ENCODE assay signal across 20 cellular contexts in the genomic region with DNA sequence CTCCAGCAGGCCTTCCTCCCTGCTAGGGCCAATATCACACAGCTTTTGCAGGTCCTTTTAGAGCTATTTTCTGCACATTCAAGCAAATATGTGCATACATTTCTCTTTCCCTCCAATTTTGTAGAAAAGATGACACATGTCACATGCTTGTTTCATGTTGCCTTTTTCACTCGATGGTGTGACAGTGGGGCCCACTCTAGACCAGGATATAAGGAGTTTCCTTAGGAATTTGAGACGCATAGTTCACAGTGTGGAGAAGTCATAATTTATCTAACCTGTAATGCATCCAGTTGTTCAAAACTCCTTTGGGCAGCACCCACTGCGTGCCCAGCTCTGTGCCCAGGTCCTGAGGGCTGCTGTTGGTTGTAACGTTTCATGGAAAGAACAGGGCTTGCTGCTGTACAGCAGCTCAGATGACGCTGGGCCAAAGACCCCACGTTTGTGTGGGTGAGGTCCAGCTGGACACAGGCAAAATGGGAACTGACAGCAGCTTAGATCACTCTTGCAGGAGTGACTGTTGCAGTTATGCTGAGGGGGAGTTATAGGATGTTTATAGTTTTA. TPM values are rescaled to one million over a fixed set of nuclear protein-coding genes. Genes with fewer than 3 reads are reported as not detected.
DNase-seq lines count a peak whose midpoint lies in the region; ATAC-seq, FAIRE-seq and TF ChIP-seq lines count a peak whose summit lies in the region.
"Had no signal": no experiment of that assay in that cellular context is flagged by ENCODE, and none has a peak within 500 bp of the region (broad histone marks: within the 10 kb centered on the region; RNA-seq: fewer than 3 reads in every experiment).

No MANE protein-coding gene starts in this region.

- no peak overlapping the region for H3K4ac ChIP-seq in H1 (replicated peaks; ENCODE audit: insufficient read length, low read depth, low read length)

- no peak overlapping the region; a peak in 1 of 7 replicates for H3K9ac ChIP-seq in H1 (replicated peaks in 1 of 4; ENCODE audit: extremely low read depth in 1 of 4, low read depth in 3 of 4, low read length in 3 of 4)

- peak overlapping the region; percentile 93 for H3K27ac ChIP-seq in RWPE1
- no peak overlapping the region for H3K27ac ChIP-seq in H1 (ENCODE audit: low read depth, low read length)
- H3K27ac ChIP-seq in thyroid gland = peak overlapping the region; percentile 56 to 77 (median 58)
- H3K27ac ChIP-seq in A673 (ENCODE audit: low read depth, low read length, poor library complexity, severe bottlenecking) = no peak overlapping the region
- H3K27ac ChIP-seq: HL-60 had no signal

- H3K23me2 ChIP-seq in H1 (ENCODE audit: low read depth, low read length) = no peaks in the 10 kb centered on the region

- H3K79me2 ChIP-seq in H1 (ENCODE audit: control insufficient read depth in 1 of 2, insufficient read depth in 2 of 2, low read length in 2 of 2) = no peaks in the 10 kb centered on the region

- H3K4me2 ChIP-seq in H1 (ENCODE audit: insufficient read depth in 1 of 2, low read depth in 2 of 2, low read length in 2 of 2) = no peak overlapping the region

- H3K36me3 Mint-ChIP-seq in nephron progenitor cell (ENCODE audit: low read depth) = peaks cover 21% of the 10 kb centered on the region

- FAIRE-seq in H1 (lab: Jason Lieb, UNC) = no peak
- FAIRE-seq: endothelial cell of umbilical vein, RCC 7860, small intestine had no signal

- H2BK12ac ChIP-seq in H1 (ENCODE audit: low read depth, low read length) = no peak overlapping the region

- H2BK15ac ChIP-seq in H1 (ENCODE audit: low read length) = no peak overlapping the region

- TF ChIP-seq RAD21 in H1 (IDR thresholded peaks at IDR 0.05 in 1 of 2, conservative IDR thresholded peaks at IDR 0.05 in 1 of 2; ENCODE audit: low read depth in 2 of 2, low read length in 2 of 2) = no peak

- H4K20me1 ChIP-seq in H1 (replicated peaks in 1 of 2; ENCODE audit: control insufficient read depth in 1 of 2, insufficient read depth in 2 of 2, low read length in 2 of 2) = no peaks in the 10 kb centered on the region

- H3K9me3 ChIP-seq in H1 (ENCODE audit: insufficient read depth in 2 of 2, low read depth in 1 of 2, low read length in 1 of 2) (peaks cover 18 to 22% of the 10 kb centered on the region in 2 experiments), thyroid gland (no peaks in the 10 kb centered on the region), A673 (ENCODE audit: low read depth, low read length, poor library complexity, severe bottlenecking) (peaks cover 6% of the 10 kb centered on the region)

- no peak overlapping the region for H3K23ac ChIP-seq in H1 (ENCODE audit: insufficient read length)

- TF ChIP-seq POLR2A in H1 (IDR thresholded peaks at IDR 0.05; ENCODE audit: control extremely low read depth in 1 of 2, low read depth in 2 of 2, low read length in 2 of 2) (no peak), thyroid gland (IDR thresholded peaks at IDR 0.05) (no peak)

- peaks cover 22% of the 10 kb centered on the region for H3K4me1 Mint-ChIP-seq in nephron progenitor cell
- H3K4me1 Mint-ChIP-seq: activated naive CD4-positive, alpha-beta T cell treated with anti-CD3 and anti-CD28 coated beads, Interleukin-2, amount 50 U/mL, for 24 hours had no signal

- ATAC-seq in GM18861 (IDR thresholded peaks at IDR 0.05; ENCODE audit: unreplicated experiment) (no peak), left lobe of liver (no peak)
- ATAC-seq: HCT116; natural killer cell treated with Interleukin-12 subunit alpha and Interleukin-12 subunit beta and Interleukin-15 and Interleukin-18, amount 100 ng/mL, for 72 hours had no signal

- BruUV-seq in A673 (replicated peaks; lab: Mats Ljungman, UMichigan) = no TSS peak

- no peak overlapping the region for H2BK5ac ChIP-seq in H1 (ENCODE audit: low read depth, low read length)

- 85% methylated on average over 6 of the region's 6 CpGs; no CpG with 5 or more reads in 1 of the 2 experiments for WGBS in H1 (ENCODE audit: extremely low coverage in 1 of 2, insufficient coverage in 1 of 2, insufficient read length in 1 of 2, insufficient replicate concordance in 2 of 2, low coverage in 1 of 2, low lambda C conversion rate in 2 of 2, missing lambda C conversion rate in 1 of 2), 2 experiments
- WGBS in thyroid gland, 2 donors = 63 to 65% methylated on average over 6 of the region's 6 CpGs

- no peak overlapping the region for H4K5ac ChIP-seq in H1 (ENCODE audit: insufficient read length, low read depth, low read length)

- CTCF ChIA-PET in RWPE1 (lab: Yijun Ruan, JAX) = no interaction called here
- CTCF ChIA-PET in H1 (lab: Charles Lee; ENCODE audit: partially characterized antibody) = interaction anchor here (0.6 to 1.4 kb wide), 6 partner anchors 30 to 182 kb away, joined by 3 to 5 read pairs (median 3); no protein-coding TSS in a partner anchor
- CTCF ChIA-PET in A673 (lab: Charles Lee) = no interaction called here

- no peak overlapping the region for H2AFZ ChIP-seq in H1 (ENCODE audit: low read length)

- no peaks in the 10 kb centered on the region; a peak in 1 of 7 replicates for H3K27me3 ChIP-seq in H1 (replicated peaks in 1 of 4; ENCODE audit: control insufficient read depth in 3 of 4, extremely low read depth in 1 of 4, insufficient read depth in 3 of 4, low read length in 3 of 4)
- no peaks in the 10 kb centered on the region for H3K27me3 ChIP-seq in thyroid gland
- H3K27me3 ChIP-seq in A673 (replicated peaks; ENCODE audit: insufficient read depth, low read depth, low read length, poor library complexity) = no peaks in the 10 kb centered on the region

- no peak overlapping the region for H2AK5ac ChIP-seq in H1 (ENCODE audit: low read depth, low read length)

- no peak overlapping the region for H3K56ac ChIP-seq in H1 (replicated peaks; ENCODE audit: insufficient read length, low read depth, low read length)

- no peak overlapping the region for H3K14ac ChIP-seq in H1 (ENCODE audit: insufficient read length)

- peaks cover 0 to 3% (median 0%) of the 10 kb centered on the region in 4 experiments; a peak in 1 of 7 replicates for H3K4me1 ChIP-seq in H1 (replicated peaks in 1 of 4; ENCODE audit: control insufficient read depth in 3 of 4, insufficient read depth in 4 of 4, low read length in 3 of 4)
- peaks cover 21 to 30% of the 10 kb centered on the region in 2 donors for H3K4me1 ChIP-seq in thyroid gland
- no peaks in the 10 kb centered on the region for H3K4me1 ChIP-seq in A673 (ENCODE audit: insufficient read depth, low read length, poor library complexity, severe bottlenecking)

- H3K27ac Mint-ChIP-seq in nephron progenitor cell = peak overlapping the region; percentile 21
- H3K27ac Mint-ChIP-seq: activated naive CD4-positive, alpha-beta T cell treated with anti-CD3 and anti-CD28 coated beads, Interleukin-2, amount 50 U/mL, for 24 hours; natural killer cell treated with Interleukin-12 subunit alpha and Interleukin-12 subunit beta and Interleukin-15 and Interleukin-18, amount 100 ng/mL, for 72 hours; stimulated activated naive CD8-positive, alpha-beta T cell treated with anti-CD3 and anti-CD28 coated beads, Interleukin-15, Interleukin-2, amounts not matched to agents 100 ng/mL and 50 ng/mL, for 24 hours; T-helper 1 cell treated with Interleukin-12 subunit alpha and Interleukin-12 subunit beta and Interleukin-4 antibody, amounts not matched to agents 30 μg/mL and 1 μg/mL, for 36 hours had no signal

- H3K79me1 ChIP-seq in H1 (ENCODE audit: low read depth, low read length) = no peaks in the 10 kb centered on the region

- peaks cover 0 to 4% (median 0%) of the 10 kb centered on the region in 4 experiments; a peak in 1 of 8 replicates for H3K36me3 ChIP-seq in H1 (ENCODE audit: control insufficient read depth in 2 of 4, insufficient read depth in 4 of 4, low read length in 3 of 4)
- H3K36me3 ChIP-seq in thyroid gland = no peaks in the 10 kb centered on the region
- no peaks in the 10 kb centered on the region for H3K36me3 ChIP-seq in A673 (ENCODE audit: insufficient read depth, low read length, poor library complexity, severe bottlenecking)

- no peak for TF ChIP-seq EP300 in H1 (IDR thresholded peaks at IDR 0.05; ENCODE audit: borderline replicate concordance in 1 of 2, low read depth in 2 of 2, low read length in 2 of 2)

- H2BK120ac ChIP-seq in H1 (replicated peaks; ENCODE audit: low read depth, low read length) = no peak overlapping the region

- POLR2A ChIA-PET in RWPE1 (lab: Yijun Ruan, JAX; ENCODE audit: low non-redundant PET) = no interaction called here
- POLR2A ChIA-PET in H1 (lab: Charles Lee; ENCODE audit: partially characterized antibody) = interaction anchor here (1.0 to 1.5 kb wide), 2 partner anchors 8 to 14 kb away, joined by 3 to 4 read pairs; no protein-coding TSS in a partner anchor
- POLR2A ChIA-PET in A673 (lab: Charles Lee; ENCODE audit: low non-redundant PET) = no interaction called here

- H4K8ac ChIP-seq in H1 (ENCODE audit: extremely low read depth, insufficient read depth, low read length) = no peak overlapping the region

- H2BK20ac ChIP-seq in H1 (ENCODE audit: low read length) = no peak overlapping the region

- intact Hi-C loops in thyroid gland (cut with DNase I) = no loop called here
- intact Hi-C loops in A673 (cut with micrococcal nuclease; ENCODE audit: unreplicated experiment) = no loop called here

- no peak overlapping the region for H3K18ac ChIP-seq in H1 (ENCODE audit: extremely low read depth, low read length)

- H4K91ac ChIP-seq in H1 (replicated peaks; ENCODE audit: insufficient read length, low read length) = no peak overlapping the region

- peaks cover 38% of the 10 kb centered on the region for H3K9me3 Mint-ChIP-seq in nephron progenitor cell
- H3K9me3 Mint-ChIP-seq: natural killer cell treated with Interleukin-12 subunit alpha and Interleukin-12 subunit beta and Interleukin-15 and Interleukin-18, amount 100 ng/mL, for 72 hours had no signal

- H3K4me3 ChIP-seq in H1 (ENCODE audit: extremely low read depth in 1 of 4, insufficient read depth in 2 of 4, low read depth in 3 of 4, low read length in 4 of 4) = no peak overlapping the region
- H3K4me3 ChIP-seq in thyroid gland (replicated peaks in 1 of 3) = no peak overlapping the region
- H3K4me3 ChIP-seq in A673 (ENCODE audit: low read depth, low read length, poor library complexity, severe bottlenecking) = no peak overlapping the region

- H3K4me3 Mint-ChIP-seq in nephron progenitor cell = peak overlapping the region; percentile 21
- H3K4me3 Mint-ChIP-seq: activated naive CD4-positive, alpha-beta T cell treated with anti-CD3 and anti-CD28 coated beads, Interleukin-2, amount 50 U/mL, for 24 hours; natural killer cell treated with Interleukin-12 subunit alpha and Interleukin-12 subunit beta and Interleukin-15 and Interleukin-18, amount 100 ng/mL, for 72 hours; stimulated activated naive CD8-positive, alpha-beta T cell treated with anti-CD3 and anti-CD28 coated beads, Interleukin-15, Interleukin-2, amounts not matched to agents 100 ng/mL and 50 ng/mL, for 24 hours; T-helper 1 cell treated with Interleukin-12 subunit alpha and Interleukin-12 subunit beta and Interleukin-4 antibody, amounts not matched to agents 30 μg/mL and 1 μg/mL, for 36 hours had no signal

- peaks cover 15% of the 10 kb centered on the region for H3K27me3 Mint-ChIP-seq in nephron progenitor cell (ENCODE audit: low read depth, poor library complexity)
- H3K27me3 Mint-ChIP-seq: stimulated activated naive CD8-positive, alpha-beta T cell treated with anti-CD3 and anti-CD28 coated beads, Interleukin-15, Interleukin-2, amounts not matched to agents 100 ng/mL and 50 ng/mL, for 24 hours had no signal

- DNase-seq in RWPE1 (ENCODE audit: low spot score) (no peak), H1 (ENCODE audit: low read depth in 1 of 2, low spot score in 2 of 2) (no peak), nephron progenitor cell (no peak), thyroid gland (no peak), left lobe of liver (ENCODE audit: low spot score) (no peak), A673 (ENCODE audit: low spot score) (no peak)
- DNase-seq: activated CD4-positive, CD25-positive, alpha-beta regulatory T cell treated with anti-CD3 and anti-CD28 coated beads, Interleukin-2, amount 50 U/mL, for 72 hours; activated T-cell treated with anti-CD3 and anti-CD28 coated beads for 4 hours; DND-41; NCI-H526; small intestine had no signal

- TF ChIP-seq CTCF in RWPE1 (conservative IDR thresholded peaks at IDR 0.05; ENCODE audit: low read depth) (no peak), H1 (IDR thresholded peaks at IDR 0.05; ENCODE audit: control extremely low read depth in 1 of 3, insufficient read depth in 1 of 3, low read depth in 1 of 3, low read length in 3 of 3) (no peak), nephron progenitor cell (IDR thresholded peaks at IDR 0.05) (no peak), thyroid gland (IDR thresholded peaks at IDR 0.05) (no peak), A673 (conservative IDR thresholded peaks at IDR 0.05; ENCODE audit: low read depth, low read length) (no peak)

RNA-seq across cellular contexts. Expression of a gene that starts 29.9 kb away (rescaled TPM):
- 72.8 and 74.6 TPM in 2 replicates for total RNA-seq in H1 (2021; fragmentation: NEBNext Ultra II Directional; extraction: Animal tissue kit (Norgen Biotek cat#: 25700))
- 37.4 and 61.3 TPM in 2 replicates for polyA plus RNA-seq in H1 (2011; rRNA removed)
- 37.9 TPM for polyA plus RNA-seq in H1 (2011; cell fraction: cytosol; rRNA removed)
- polyA plus RNA-seq in H1 (2011; cell fraction: nucleus; rRNA removed) = 51.0 TPM
- polyA plus RNA-seq in H1 (2012, experiment 1 of 2) = 44.2 to 60.1 TPM (median 56.3 TPM) in 4 replicates
- 57.3 TPM for polyA plus RNA-seq in H1 (2012, experiment 2 of 2)
- polyA plus RNA-seq in H1 (2013, experiment 1 of 2) = 41.0 TPM
- polyA plus RNA-seq in H1 (2013, experiment 2 of 2) = 45.1 TPM
- 26.9 and 34.9 TPM in 2 replicates for polyA minus RNA-seq in H1 (2011; rRNA and poly(A)+ RNA removed)
- 49.1 TPM for polyA minus RNA-seq in H1 (2011; cell fraction: cytosol; rRNA and poly(A)+ RNA removed)
- polyA minus RNA-seq in H1 (2011; cell fraction: nucleus; rRNA and poly(A)+ RNA removed) = 74.6 TPM
- total RNA-seq in thyroid gland = 10 to 100 TPM; 27.1 to 35.6 (median 32.5) TPM
- 21.8 TPM for total RNA-seq in left lobe of liver
- 56.7 and 63.3 TPM in 2 replicates for total RNA-seq in A673 (2021)

Comparison
In these comparisons a context has a peak if more than half of its experiments do, and no peak if none do; other contexts are left out.
1. H3K27ac ChIP-seq: peak in RWPE1 (single experiment) and thyroid gland (3 of 3); none in H1 (single experiment) and A673 (single experiment).